Comparison of ENCODE assay signal across 6 cellular contexts in genomic region chr18:12179697-12180577, GRCh38.
DNase-seq lines count a peak whose midpoint lies in the region; ATAC-seq, FAIRE-seq and TF ChIP-seq lines count a peak whose summit lies in the region.
"Not testable (repeated sequence)": the region's sequence is repeated elsewhere in the genome, so short reads cannot be mapped to it uniquely, and the experiment has no call there.

No MANE protein-coding gene starts in this region.

- not testable (repeated sequence) for DNase-seq in bronchial epithelial cell (ENCODE audit: low read depth)

- not testable (repeated sequence) for H3K27me3 ChIP-seq in bronchial epithelial cell (ENCODE audit: control insufficient read depth, insufficient read depth, low read length)

- TF ChIP-seq CTCF in bronchial epithelial cell (IDR thresholded peaks at IDR 0.05; ENCODE audit: insufficient read depth, low read length, severe bottlenecking) = not testable (repeated sequence)

- not testable (repeated sequence) for H3K36me3 ChIP-seq in bronchial epithelial cell (ENCODE audit: control insufficient read depth, insufficient read depth, low read length)

- H3K4me3 ChIP-seq in bronchial epithelial cell (ENCODE audit: low read depth, low read length) = not testable (repeated sequence)

- ATAC-seq in GM18907 (IDR thresholded peaks at IDR 0.05; ENCODE audit: unreplicated experiment) (peak; percentile 68), GM19463 (IDR thresholded peaks at IDR 0.05; ENCODE audit: unreplicated experiment) (peak; percentile 68), GM21737 (IDR thresholded peaks at IDR 0.05; ENCODE audit: unreplicated experiment) (peak; percentile 62), HG02798 (IDR thresholded peaks at IDR 0.05; ENCODE audit: poor library complexity, unreplicated experiment) (peak; percentile 43), HG03432 (IDR thresholded peaks at IDR 0.05; ENCODE audit: unreplicated experiment) (peak; percentile 54)

- FAIRE-seq in bronchial epithelial cell (lab: Jason Lieb, UNC) = peak; percentile 32
